In the genomic region with DNA sequence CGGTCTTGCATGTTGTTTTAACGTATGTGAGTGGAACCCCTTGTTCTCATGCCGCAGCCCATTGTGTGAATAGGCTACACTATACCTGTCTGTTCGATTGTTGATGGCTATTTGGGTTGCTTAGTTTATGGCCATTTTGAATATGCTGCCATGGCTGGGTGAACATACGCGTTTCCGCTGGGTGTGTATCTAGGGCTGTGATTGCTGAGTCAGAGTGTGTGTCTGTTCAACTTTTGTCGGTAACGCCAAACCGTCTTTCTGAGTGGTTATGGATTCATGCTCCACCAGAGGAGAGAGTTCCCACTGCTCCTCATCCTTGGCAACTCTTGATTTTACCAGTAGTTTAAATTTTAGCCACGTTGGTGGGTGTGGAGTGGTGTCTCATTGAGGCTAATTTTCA, we compare ENCODE assay signal across 17 cellular contexts.
DNase-seq lines count a peak whose midpoint lies in the region; ATAC-seq and TF ChIP-seq lines count a peak whose summit lies in the region.
"Had no signal": no experiment of that assay in that cellular context is flagged by ENCODE, and none has a peak within 500 bp of the region (broad histone marks: within the 10 kb centered on the region; RNA-seq: fewer than 3 reads in every experiment).

No MANE protein-coding gene starts in this region.

- H3K4me3 Mint-ChIP-seq in activated naive CD8-positive, alpha-beta T cell treated with anti-CD3 and anti-CD28 coated beads, Interleukin-2, amount 50 U/mL, for 24 hours = no peak overlapping the region
- no peak overlapping the region for H3K4me3 Mint-ChIP-seq in activated naive CD8-positive, alpha-beta T cell treated with anti-CD3 and anti-CD28 coated beads for 36 hours
- H3K4me3 Mint-ChIP-seq in type B pancreatic cell = no peak overlapping the region
- no peak overlapping the region for H3K4me3 Mint-ChIP-seq in activated T-cell treated with anti-CD3 and anti-CD28 coated beads, Interleukin-2, amount 50 U/mL, for 24 hours
- no peak overlapping the region for H3K4me3 Mint-ChIP-seq in stimulated activated naive CD8-positive, alpha-beta T cell treated with anti-CD3 and anti-CD28 coated beads, Interleukin-15, amount 100 ng/mL, for 72 hours
- H3K4me3 Mint-ChIP-seq: CD4-positive, alpha-beta memory T cell had no signal

- peak overlapping the region; percentile 9 for H3K27ac Mint-ChIP-seq in activated naive CD8-positive, alpha-beta T cell treated with anti-CD3 and anti-CD28 coated beads, Interleukin-2, amount 50 U/mL, for 24 hours
- no peak overlapping the region for H3K27ac Mint-ChIP-seq in activated naive CD8-positive, alpha-beta T cell treated with anti-CD3 and anti-CD28 coated beads for 36 hours
- no peak overlapping the region for H3K27ac Mint-ChIP-seq in type B pancreatic cell
- no peak overlapping the region for H3K27ac Mint-ChIP-seq in activated T-cell treated with anti-CD3 and anti-CD28 coated beads, Interleukin-2, amount 50 U/mL, for 24 hours
- no peak overlapping the region for H3K27ac Mint-ChIP-seq in stimulated activated naive CD8-positive, alpha-beta T cell treated with anti-CD3 and anti-CD28 coated beads, Interleukin-15, amount 100 ng/mL, for 72 hours
- H3K27ac Mint-ChIP-seq: CD4-positive, alpha-beta memory T cell had no signal

- no peak overlapping the region for H2BK15ac ChIP-seq in mesenchymal stem cell (ENCODE audit: low read depth, poor library complexity, severe bottlenecking)

- no peak overlapping the region for H3K4ac ChIP-seq in mesenchymal stem cell (ENCODE audit: low read depth in 1 of 2, low read length in 2 of 2)

- no peak overlapping the region for H3K23ac ChIP-seq in mesenchymal stem cell (ENCODE audit: low read length in 2 of 2)

- H3K4me1 ChIP-seq in RWPE2 (ENCODE audit: insufficient read depth, poor library complexity, severe bottlenecking) (no peaks in the 10 kb centered on the region), mesenchymal stem cell (ENCODE audit: control insufficient read depth, insufficient read depth, low read depth, low read length) (peaks cover 34% of the 10 kb centered on the region)
- H3K4me1 ChIP-seq: A549 had no signal

- H2BK12ac ChIP-seq in mesenchymal stem cell (ENCODE audit: low read length in 2 of 2) = no peak overlapping the region

- no peak for TF ChIP-seq CTCF in RWPE2 (IDR thresholded peaks at IDR 0.05; ENCODE audit: poor library complexity, severe bottlenecking)
- TF ChIP-seq CTCF in type B pancreatic cell (conservative IDR thresholded peaks at IDR 0.05) = no peak

- no peaks in the 10 kb centered on the region for H3K9me3 Mint-ChIP-seq in activated naive CD8-positive, alpha-beta T cell treated with anti-CD3 and anti-CD28 coated beads, Interleukin-2, amount 50 U/mL, for 24 hours
- no peaks in the 10 kb centered on the region for H3K9me3 Mint-ChIP-seq in activated naive CD8-positive, alpha-beta T cell treated with anti-CD3 and anti-CD28 coated beads for 36 hours
- H3K9me3 Mint-ChIP-seq in type B pancreatic cell = peaks cover 4% of the 10 kb centered on the region
- H3K9me3 Mint-ChIP-seq in activated T-cell treated with anti-CD3 and anti-CD28 coated beads, Interleukin-2, amount 50 U/mL, for 24 hours = no peaks in the 10 kb centered on the region
- H3K9me3 Mint-ChIP-seq in stimulated activated naive CD8-positive, alpha-beta T cell treated with anti-CD3 and anti-CD28 coated beads, Interleukin-15, amount 100 ng/mL, for 72 hours = no peaks in the 10 kb centered on the region
- H3K9me3 Mint-ChIP-seq: CD4-positive, alpha-beta memory T cell had no signal

- H4K8ac ChIP-seq in mesenchymal stem cell (ENCODE audit: low read length) = no peak overlapping the region

- H2BK5ac ChIP-seq in mesenchymal stem cell (ENCODE audit: low read depth, low read length, poor library complexity, severe bottlenecking) = no peak overlapping the region

- H2AFZ ChIP-seq in mesenchymal stem cell (ENCODE audit: low read depth, low read length) = no peak overlapping the region

- no peaks in the 10 kb centered on the region for H3K9me3 ChIP-seq in RWPE2 (ENCODE audit: severe bottlenecking)
- no peaks in the 10 kb centered on the region for H3K9me3 ChIP-seq in mesenchymal stem cell (ENCODE audit: control insufficient read depth, low read length)
- H3K9me3 ChIP-seq: A549 had no signal

- H3K4me3 ChIP-seq in RWPE2 (ENCODE audit: severe bottlenecking) (no peak overlapping the region), mesenchymal stem cell (ENCODE audit: insufficient read depth in 1 of 2, low read depth in 1 of 2, low read length in 2 of 2) (no peak overlapping the region)
- H3K4me3 ChIP-seq: A549 had no signal

- H3K18ac ChIP-seq in mesenchymal stem cell (ENCODE audit: low read depth in 1 of 2, low read length in 2 of 2) = no peak overlapping the region

- DNase-seq in activated naive CD8-positive, alpha-beta T cell treated with anti-CD3 and anti-CD28 coated beads, Interleukin-2, amount 50 U/mL, for 24 hours = no peak
- no peak for DNase-seq in activated naive CD8-positive, alpha-beta T cell treated with anti-CD3 and anti-CD28 coated beads for 36 hours
- peak; percentile 15 for DNase-seq in RWPE2 (ENCODE audit: low spot score)
- no peak for DNase-seq in mesenchymal stem cell
- peak; percentile 27 for DNase-seq in type B pancreatic cell (ENCODE audit: extremely low spot score, unreplicated experiment)
- DNase-seq in activated CD4-positive, CD25-positive, alpha-beta regulatory T cell (lab: John Stamatoyannopoulos, UW) = no peak
- no peak for DNase-seq in activated T-cell treated with anti-CD3 and anti-CD28 coated beads, Interleukin-2, amount 50 U/mL, for 24 hours
- no peak for DNase-seq in stimulated activated naive CD8-positive, alpha-beta T cell treated with anti-CD3 and anti-CD28 coated beads, Interleukin-15, amount 100 ng/mL, for 72 hours
- DNase-seq: CD4-positive, alpha-beta memory T cell; GF-D8; KG1; NCI-H1048; NCI-H2107; NCI-H345; NCI-H526 treated with DMSO at 0.1 percent for 48 hours; Right ventricle myocardium superior had no signal

- H3K4me2 ChIP-seq in mesenchymal stem cell (ENCODE audit: low read length, poor library complexity, severe bottlenecking) = no peak overlapping the region
- H3K4me2 ChIP-seq: A549 had no signal

- H3K9ac ChIP-seq in mesenchymal stem cell (ENCODE audit: low read length) = no peak overlapping the region

- H3K27me3 Mint-ChIP-seq in activated naive CD8-positive, alpha-beta T cell treated with anti-CD3 and anti-CD28 coated beads, Interleukin-2, amount 50 U/mL, for 24 hours = peaks cover 3% of the 10 kb centered on the region
- no peaks in the 10 kb centered on the region for H3K27me3 Mint-ChIP-seq in activated naive CD8-positive, alpha-beta T cell treated with anti-CD3 and anti-CD28 coated beads for 36 hours
- H3K27me3 Mint-ChIP-seq in type B pancreatic cell = peaks cover 8% of the 10 kb centered on the region
- no peaks in the 10 kb centered on the region for H3K27me3 Mint-ChIP-seq in activated T-cell treated with anti-CD3 and anti-CD28 coated beads, Interleukin-2, amount 50 U/mL, for 24 hours
- peaks cover 39% of the 10 kb centered on the region for H3K27me3 Mint-ChIP-seq in stimulated activated naive CD8-positive, alpha-beta T cell treated with anti-CD3 and anti-CD28 coated beads, Interleukin-15, amount 100 ng/mL, for 72 hours

- no peak overlapping the region for H2BK120ac ChIP-seq in mesenchymal stem cell (ENCODE audit: low read depth, low read length)

- no peak overlapping the region for H3K14ac ChIP-seq in mesenchymal stem cell (ENCODE audit: low read length in 2 of 2)

- H3K79me1 ChIP-seq in mesenchymal stem cell (replicated peaks; ENCODE audit: low read length, poor library complexity, severe bottlenecking) = no peaks in the 10 kb centered on the region

- H3K36me3 Mint-ChIP-seq in activated naive CD8-positive, alpha-beta T cell treated with anti-CD3 and anti-CD28 coated beads, Interleukin-2, amount 50 U/mL, for 24 hours (ENCODE audit: low read depth) = no peaks in the 10 kb centered on the region
- no peaks in the 10 kb centered on the region for H3K36me3 Mint-ChIP-seq in activated naive CD8-positive, alpha-beta T cell treated with anti-CD3 and anti-CD28 coated beads for 36 hours
- H3K36me3 Mint-ChIP-seq in type B pancreatic cell = no peaks in the 10 kb centered on the region
- no peaks in the 10 kb centered on the region for H3K36me3 Mint-ChIP-seq in activated T-cell treated with anti-CD3 and anti-CD28 coated beads, Interleukin-2, amount 50 U/mL, for 24 hours (ENCODE audit: low read depth)
- H3K36me3 Mint-ChIP-seq: CD4-positive, alpha-beta memory T cell had no signal

- no peak overlapping the region for H3K27ac ChIP-seq in RWPE2 (ENCODE audit: poor library complexity, severe bottlenecking)
- no peak overlapping the region for H3K27ac ChIP-seq in mesenchymal stem cell (ENCODE audit: low read length, poor library complexity, severe bottlenecking)
- H3K27ac ChIP-seq: A549 had no signal

- WGBS in mesenchymal stem cell = 92% methylated on average over 10 of the region's 11 CpGs

- H3K36me3 ChIP-seq in RWPE2 (ENCODE audit: low read depth) (no peaks in the 10 kb centered on the region), mesenchymal stem cell (ENCODE audit: control insufficient read depth in 1 of 2, insufficient read depth in 2 of 2, low read depth in 1 of 2, low read length in 2 of 2) (no peaks in the 10 kb centered on the region)

- H2AK5ac ChIP-seq in mesenchymal stem cell (ENCODE audit: low read length, severe bottlenecking) = peak overlapping the region; percentile 41

- peaks cover 11% of the 10 kb centered on the region for H3K4me1 Mint-ChIP-seq in activated naive CD8-positive, alpha-beta T cell treated with anti-CD3 and anti-CD28 coated beads, Interleukin-2, amount 50 U/mL, for 24 hours
- no peaks in the 10 kb centered on the region for H3K4me1 Mint-ChIP-seq in activated naive CD8-positive, alpha-beta T cell treated with anti-CD3 and anti-CD28 coated beads for 36 hours
- H3K4me1 Mint-ChIP-seq in type B pancreatic cell (ENCODE audit: unreplicated experiment) = peaks cover 24% of the 10 kb centered on the region
- peaks cover 5% of the 10 kb centered on the region for H3K4me1 Mint-ChIP-seq in activated T-cell treated with anti-CD3 and anti-CD28 coated beads, Interleukin-2, amount 50 U/mL, for 24 hours (ENCODE audit: low read depth)
- peaks cover 8% of the 10 kb centered on the region for H3K4me1 Mint-ChIP-seq in stimulated activated naive CD8-positive, alpha-beta T cell treated with anti-CD3 and anti-CD28 coated beads, Interleukin-15, amount 100 ng/mL, for 72 hours

- ATAC-seq in activated naive CD8-positive, alpha-beta T cell treated with anti-CD3 and anti-CD28 coated beads, Interleukin-2, amount 50 U/mL, for 24 hours = no peak
- no peak for ATAC-seq in RWPE2 (ENCODE audit: low read depth)
- ATAC-seq in stimulated activated naive CD8-positive, alpha-beta T cell treated with anti-CD3 and anti-CD28 coated beads, Interleukin-15, amount 100 ng/mL, for 72 hours = no peak
- ATAC-seq: A549 had no signal

- H4K91ac ChIP-seq in mesenchymal stem cell (ENCODE audit: low read length) = no peak overlapping the region

- peaks cover 11% of the 10 kb centered on the region for H3K27me3 ChIP-seq in RWPE2 (ENCODE audit: insufficient read depth, poor library complexity, severe bottlenecking)
- no peaks in the 10 kb centered on the region for H3K27me3 ChIP-seq in mesenchymal stem cell (ENCODE audit: control insufficient read depth in 1 of 2, insufficient read depth in 1 of 2, low read length in 2 of 2)

Comparison
In these comparisons a context has a peak if more than half of its experiments do, and no peak if none do; other contexts are left out.
1. DNase-seq: peak in RWPE2 (single experiment) and type B pancreatic cell (single experiment); none in activated naive CD8-positive, alpha-beta T cell treated with anti-CD3 and anti-CD28 coated beads, Interleukin-2, amount 50 U/mL, for 24 hours (single experiment), activated naive CD8-positive, alpha-beta T cell treated with anti-CD3 and anti-CD28 coated beads for 36 hours (single experiment), mesenchymal stem cell (single experiment), activated CD4-positive, CD25-positive, alpha-beta regulatory T cell (0 of 4), activated T-cell treated with anti-CD3 and anti-CD28 coated beads, Interleukin-2, amount 50 U/mL, for 24 hours (single experiment) and stimulated activated naive CD8-positive, alpha-beta T cell treated with anti-CD3 and anti-CD28 coated beads, Interleukin-15, amount 100 ng/mL, for 72 hours (0 of 2).